In genomic region chr11:117817213-117818035, GRCh38 we compare ENCODE assay signal across 8 cellular contexts. TPM values are rescaled to one million over a fixed set of nuclear protein-coding genes. Genes with fewer than 3 reads are reported as not detected.
DNase-seq lines count a peak whose midpoint lies in the region; ATAC-seq and TF ChIP-seq lines count a peak whose summit lies in the region.

No MANE protein-coding gene starts in this region.

- intact Hi-C loops in activated CD8-positive, alpha-beta T cell treated with anti-CD3 and anti-CD28 coated beads for 36 hours (cut with micrococcal nuclease) = no loop called here

- peaks cover 47% of the 10 kb centered on the region for H3K4me1 ChIP-seq in effector memory CD4-positive, alpha-beta T cell (ENCODE audit: control insufficient read depth, insufficient read depth, low read length, poor library complexity, severe bottlenecking)

- no peaks in the 10 kb centered on the region for H3K36me3 ChIP-seq in effector memory CD4-positive, alpha-beta T cell (ENCODE audit: control insufficient read depth, insufficient read depth, low read length)

- no peaks in the 10 kb centered on the region for H3K9me3 ChIP-seq in effector memory CD4-positive, alpha-beta T cell (ENCODE audit: control insufficient read depth, low read length)

- POLR2A ChIA-PET in activated CD8-positive, alpha-beta T cell treated with anti-CD3 and anti-CD28 coated beads for 36 hours (lab: Charles Lee) = interaction anchor here (1.0 to 2.2 kb wide), 8 partner anchors 9 to 587 kb away, joined by 4 to 15 read pairs (median 6); no protein-coding TSS in a partner anchor

- TF ChIP-seq CTCF in activated CD8-positive, alpha-beta T cell treated with anti-CD3 and anti-CD28 coated beads for 36 hours (IDR thresholded peaks at IDR 0.05) = peak; percentile 99

- H3K4me1 Mint-ChIP-seq in activated CD8-positive, alpha-beta T cell treated with anti-CD3 and anti-CD28 coated beads for 36 hours (ENCODE audit: low read depth) = peaks cover 71% of the 10 kb centered on the region
- H3K4me1 Mint-ChIP-seq in memory B cell = peaks cover 36% of the 10 kb centered on the region

- CTCF ChIA-PET in activated CD8-positive, alpha-beta T cell treated with anti-CD3 and anti-CD28 coated beads for 36 hours (lab: Charles Lee) = interaction anchor here (0.6 to 15.2 kb wide), 35 partner anchors 9 to 494 kb away, joined by 3 to 196 read pairs (median 4); partner anchors contain the start of genes IL10RA and TMPRSS13

- H3K9me3 Mint-ChIP-seq in activated CD8-positive, alpha-beta T cell treated with anti-CD3 and anti-CD28 coated beads for 36 hours = no peaks in the 10 kb centered on the region
- H3K9me3 Mint-ChIP-seq in memory B cell = no peaks in the 10 kb centered on the region

- DNase-seq in GF-D8 (lab: John Stamatoyannopoulos, UW) (peak; percentile 45), NCI-H82 (lab: John Stamatoyannopoulos, UW) (peak; percentile 94), memory B cell (ENCODE audit: low spot score in 2 of 2) (peak; percentile 90 to 96)
- peak; percentile 94 for DNase-seq in activated CD8-positive, alpha-beta T cell treated with anti-CD3 and anti-CD28 coated beads for 36 hours
- peak; percentile 65 to 72 (median 71) for DNase-seq in effector memory CD4-positive, alpha-beta T cell
- DNase-seq in stimulated activated CD8-positive, alpha-beta memory T cell treated with anti-CD3 and anti-CD28 coated beads, Interleukin-15, amount 100 ng/mL, for 1 hour (ENCODE audit: low read depth) = peak; percentile 83

- H3K4me3 Mint-ChIP-seq in activated CD8-positive, alpha-beta T cell treated with anti-CD3 and anti-CD28 coated beads for 36 hours = peak overlapping the region; percentile 63
- peak overlapping the region; percentile 83 for H3K4me3 Mint-ChIP-seq in memory B cell

- H3K27me3 Mint-ChIP-seq in activated CD8-positive, alpha-beta T cell treated with anti-CD3 and anti-CD28 coated beads for 36 hours = no peaks in the 10 kb centered on the region
- peaks cover 4% of the 10 kb centered on the region for H3K27me3 Mint-ChIP-seq in memory B cell

- peak overlapping the region; percentile 98 for H3K27ac Mint-ChIP-seq in activated CD8-positive, alpha-beta T cell treated with anti-CD3 and anti-CD28 coated beads for 36 hours
- peak overlapping the region; percentile 95 for H3K27ac Mint-ChIP-seq in memory B cell

- H3K36me3 Mint-ChIP-seq in activated CD8-positive, alpha-beta T cell treated with anti-CD3 and anti-CD28 coated beads for 36 hours (ENCODE audit: low read depth) = no peaks in the 10 kb centered on the region
- H3K36me3 Mint-ChIP-seq in memory B cell = no peaks in the 10 kb centered on the region

- H3K27me3 ChIP-seq in effector memory CD4-positive, alpha-beta T cell (replicated peaks; ENCODE audit: control insufficient read depth, insufficient read depth, low read length, poor library complexity, severe bottlenecking) = no peaks in the 10 kb centered on the region

- H3K27ac ChIP-seq in effector memory CD4-positive, alpha-beta T cell (ENCODE audit: insufficient read depth, low read length, poor library complexity, severe bottlenecking) = no peak overlapping the region

- H3K4me3 ChIP-seq in effector memory CD4-positive, alpha-beta T cell (ENCODE audit: insufficient read depth, low read depth, low read length, poor library complexity, severe bottlenecking) = no peak overlapping the region

- peak; percentile 32 for ATAC-seq in HG03280 (IDR thresholded peaks at IDR 0.05; ENCODE audit: unreplicated experiment)
- peak; percentile 53 for ATAC-seq in activated CD8-positive, alpha-beta T cell treated with anti-CD3 and anti-CD28 coated beads for 36 hours
- ATAC-seq in memory B cell (ENCODE audit: low read depth) = no peak
- ATAC-seq in HG03460 (IDR thresholded peaks at IDR 0.05; ENCODE audit: unreplicated experiment) = no peak

RNA-seq across cellular contexts. Expression of gene FXYD2, which starts 7.1 kb away (rescaled TPM):
- total RNA-seq in activated CD8-positive, alpha-beta T cell treated with anti-CD3 and anti-CD28 coated beads for 36 hours = 1 to 10 TPM; 6.7 to 7.2 TPM

RNA-seq across cellular contexts. Expression of gene DSCAML1, which starts 20.4 kb away (rescaled TPM):
- total RNA-seq in activated CD8-positive, alpha-beta T cell treated with anti-CD3 and anti-CD28 coated beads for 36 hours = under 1 TPM; 0.13 to 0.29 TPM

RNA-seq across cellular contexts. Expression of gene FXYD6, which starts 59.0 kb away (rescaled TPM):
- total RNA-seq in activated CD8-positive, alpha-beta T cell treated with anti-CD3 and anti-CD28 coated beads for 36 hours = not detected

Comparison
In these comparisons a context has a peak if more than half of its experiments do, and no peak if none do; other contexts are left out.
1. ATAC-seq: peak in HG03280 (single experiment) and activated CD8-positive, alpha-beta T cell treated with anti-CD3 and anti-CD28 coated beads for 36 hours (single experiment); none in memory B cell (single experiment) and HG03460 (single experiment).
2. Peak in every context shown above with its lines, with median percentiles within 50 percentile points of each other: DNase-seq.